ENCODE assay signal across 24 cellular contexts in the genomic region with DNA sequence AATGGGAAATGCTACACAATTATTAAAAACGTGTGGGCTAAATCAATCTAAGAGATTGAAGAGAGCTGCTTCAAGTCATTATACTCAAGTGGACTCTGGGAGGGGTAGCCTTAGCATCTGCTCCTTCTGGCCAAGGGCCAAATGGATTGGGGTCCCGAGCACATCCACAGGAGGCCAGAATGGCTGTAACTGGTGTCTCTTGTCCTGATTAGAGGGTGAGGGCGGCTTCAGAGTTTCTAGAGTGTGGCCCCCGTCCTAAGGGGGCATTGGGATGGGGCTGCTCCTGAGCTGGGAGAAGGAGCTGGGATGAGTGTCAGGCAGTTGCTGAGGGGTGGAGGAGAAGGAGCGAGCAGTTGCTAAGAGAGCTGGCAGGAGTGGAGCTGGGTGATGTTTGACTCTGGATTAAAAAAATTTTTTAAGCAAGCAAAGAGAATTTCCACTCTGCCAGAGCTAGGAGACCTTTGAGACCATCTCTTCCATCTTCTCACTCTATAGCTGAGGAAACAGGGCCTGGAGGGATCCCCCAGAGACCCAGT.
DNase-seq lines count a peak whose midpoint lies in the region; ATAC-seq, FAIRE-seq and TF ChIP-seq lines count a peak whose summit lies in the region.
"Had no signal": no experiment of that assay in that cellular context is flagged by ENCODE, and none has a peak within 500 bp of the region (broad histone marks: within the 10 kb centered on the region; RNA-seq: fewer than 3 reads in every experiment).

No MANE protein-coding gene starts in this region.

- H3K27me3 ChIP-seq in K562 (ENCODE audit: control insufficient read depth in 2 of 2, insufficient read depth in 2 of 2, low read length in 2 of 2) (no peaks in the 10 kb centered on the region; a peak in 1 of 5 replicates), MM.1S (replicated peaks; ENCODE audit: insufficient read depth, low read length) (no peaks in the 10 kb centered on the region)
- H3K27me3 ChIP-seq: BLaER1 had no signal

- POLR2A ChIA-PET in K562 (lab: Yijun Ruan, JAX) = interaction anchor here (0.6 to 1.0 kb wide), 2 partner anchors 40 to 60 kb away, joined by 3 read pairs; no protein-coding TSS in a partner anchor

- H3K4me1 Mint-ChIP-seq in activated CD8-positive, alpha-beta memory T cell treated with anti-CD3 and anti-CD28 coated beads, Interleukin-2, amount 10 ng/mL, durations not matched to agents 7 days and 5 days = no peaks in the 10 kb centered on the region
- H3K4me1 Mint-ChIP-seq: CD4-positive, alpha-beta memory T cell had no signal

- TF ChIP-seq CTCF in K562 (IDR thresholded peaks at IDR 0.05 in 2 of 3, conservative IDR thresholded peaks at IDR 0.05 in 1 of 3; ENCODE audit: insufficient read depth in 2 of 3, low read depth in 1 of 3, low read length in 3 of 3) (no peak), MM.1S (IDR thresholded peaks at IDR 0.05; ENCODE audit: low read length) (no peak)

- H3K4me3 ChIP-seq in K562 (no peak overlapping the region), MM.1S (ENCODE audit: low read length) (no peak overlapping the region)
- H3K4me3 ChIP-seq: A549, BLaER1, HAP-1 had no signal

- in situ Hi-C loops in K562 (cut with MboI) = no loop called here

- TF ChIP-seq EP300 in K562 (IDR thresholded peaks at IDR 0.05; ENCODE audit: low read length) = no peak

- H4K20me1 ChIP-seq in K562 (replicated peaks; ENCODE audit: control insufficient read depth, insufficient read depth, low read length) = no peaks in the 10 kb centered on the region
- no peaks in the 10 kb centered on the region for H4K20me1 ChIP-seq in MM.1S (ENCODE audit: insufficient read depth, low read length)
- H4K20me1 ChIP-seq: BLaER1 had no signal

- no peaks in the 10 kb centered on the region for H3K36me3 Mint-ChIP-seq in activated CD8-positive, alpha-beta memory T cell treated with anti-CD3 and anti-CD28 coated beads, Interleukin-2, amount 10 ng/mL, durations not matched to agents 7 days and 5 days

- intact Hi-C loops in K562 (cut with micrococcal nuclease) = no loop called here

- H3K27ac ChIP-seq in K562 (ENCODE audit: extremely low read depth, low read depth, low read length) = no peak overlapping the region
- no peak overlapping the region for H3K27ac ChIP-seq in MM.1S (ENCODE audit: low read length)
- H3K27ac ChIP-seq: A549, BLaER1, HL-60 had no signal

- no peaks in the 10 kb centered on the region for H3K36me3 ChIP-seq in K562 (ENCODE audit: control insufficient read depth, insufficient read depth, low read length)
- no peaks in the 10 kb centered on the region for H3K36me3 ChIP-seq in MM.1S (replicated peaks; ENCODE audit: insufficient read depth, low read length)
- H3K36me3 ChIP-seq: BLaER1, HAP-1 had no signal

- peaks cover 6% of the 10 kb centered on the region for H3K27me3 Mint-ChIP-seq in activated CD8-positive, alpha-beta memory T cell treated with anti-CD3 and anti-CD28 coated beads, Interleukin-2, amount 10 ng/mL, durations not matched to agents 7 days and 5 days
- H3K27me3 Mint-ChIP-seq: CD4-positive, alpha-beta memory T cell had no signal

- no TSS peak for BruUV-seq in K562 (replicated peaks; lab: Mats Ljungman, UMichigan)

- no peak for FAIRE-seq in K562 (lab: Jason Lieb, UNC)
- FAIRE-seq: A549, G401.6, HTR-8/SVneo had no signal

- no peaks in the 10 kb centered on the region for H3K79me2 ChIP-seq in K562 (ENCODE audit: control insufficient read depth, insufficient read depth, low read length)
- H3K79me2 ChIP-seq in MM.1S (ENCODE audit: low read length) = no peaks in the 10 kb centered on the region

- H2AFZ ChIP-seq in K562 (ENCODE audit: low read depth, low read length) (no peak overlapping the region), MM.1S (ENCODE audit: low read length) (no peak overlapping the region)

- no peak overlapping the region for H3K4me3 Mint-ChIP-seq in activated CD8-positive, alpha-beta memory T cell treated with anti-CD3 and anti-CD28 coated beads, Interleukin-2, amount 10 ng/mL, durations not matched to agents 7 days and 5 days
- H3K4me3 Mint-ChIP-seq: CD4-positive, alpha-beta memory T cell had no signal

- H3K27ac Mint-ChIP-seq in activated CD8-positive, alpha-beta memory T cell treated with anti-CD3 and anti-CD28 coated beads, Interleukin-2, amount 10 ng/mL, durations not matched to agents 7 days and 5 days = no peak overlapping the region
- H3K27ac Mint-ChIP-seq: CD4-positive, alpha-beta memory T cell had no signal

- no peak for TF ChIP-seq RAD21 in K562 (CRISPR knock-in tag; conservative IDR thresholded peaks at IDR 0.05 in 1 of 2, IDR thresholded peaks at IDR 0.05 in 1 of 2)

- H3K9me2 ChIP-seq in MM.1S (replicated peaks; ENCODE audit: insufficient read depth, low read length) = no peaks in the 10 kb centered on the region

- 0 out of 4 replicates have a peak overlapping the region, but pooled peaks of 1 of the 2 experiments have one; percentile 14 for H3K9ac ChIP-seq in K562 (ENCODE audit: insufficient read depth in 1 of 2, low read depth in 2 of 2, low read length in 2 of 2)
- no peak overlapping the region for H3K9ac ChIP-seq in MM.1S (ENCODE audit: low read length)
- H3K9ac ChIP-seq: BLaER1 had no signal

- WGBS in K562 (ENCODE audit: insufficient coverage, low coverage, missing lambda C conversion rate) = 35% methylated on average over 5 of the region's 5 CpGs

- H3K4me1 ChIP-seq in K562 (replicated peaks in 1 of 2; ENCODE audit: control insufficient read depth in 2 of 2, insufficient read depth in 2 of 2, low read length in 2 of 2) = peaks cover 0 to 19% of the 10 kb centered on the region in 2 experiments; a peak in 3 of 5 replicates
- H3K4me1 ChIP-seq in MM.1S (ENCODE audit: low read length) = no peaks in the 10 kb centered on the region
- H3K4me1 ChIP-seq: A549, BLaER1, HAP-1 had no signal

- no peaks in the 10 kb centered on the region for H3K9me1 ChIP-seq in K562 (ENCODE audit: control insufficient read depth, insufficient read depth, low read length)

- H3K9me3 ChIP-seq in K562 (replicated peaks; ENCODE audit: control insufficient read depth, insufficient read depth, low read depth, low read length) (no peaks in the 10 kb centered on the region), MM.1S (replicated peaks; ENCODE audit: insufficient read depth, low read length) (no peaks in the 10 kb centered on the region)
- H3K9me3 ChIP-seq: A549, HAP-1 had no signal

- H3F3A ChIP-seq in MM.1S (ENCODE audit: insufficient read depth, low read length) = no peaks in the 10 kb centered on the region

- DNase-seq in activated CD8-positive, alpha-beta memory T cell treated with anti-CD3 and anti-CD28 coated beads, Interleukin-2, amount 10 ng/mL, durations not matched to agents 7 days and 5 days = peak; percentile 22
- no peak for DNase-seq in activated CD8-positive, alpha-beta memory T cell treated with anti-CD3 and anti-CD28 coated beads, Interleukin-2, amount 50 U/mL, for 4 hours
- peak; percentile 65 for DNase-seq in NCI-H2227 (lab: John Stamatoyannopoulos, UW; ENCODE audit: unreplicated experiment)
- no peak for DNase-seq in K562 (ENCODE audit: extremely low read depth in 1 of 4, low spot score in 3 of 4)
- peak; percentile 29 for DNase-seq in ureter (ENCODE audit: low spot score)
- DNase-seq in MM.1S = no peak
- no peak for DNase-seq in DMS153 (lab: John Stamatoyannopoulos, UW)
- DNase-seq: Calu3; CD4-positive, alpha-beta memory T cell; IMR-90; Karpas-422; NCI-H1048; NCI-H187; NCI-H2107; NCI-H446 treated with DMSO at 0.1 percent for 48 hours; NCI-H774; T-helper 1 cell had no signal

- H3K9me3 Mint-ChIP-seq in activated CD8-positive, alpha-beta memory T cell treated with anti-CD3 and anti-CD28 coated beads, Interleukin-2, amount 10 ng/mL, durations not matched to agents 7 days and 5 days (ENCODE audit: low read depth) = peaks cover 3% of the 10 kb centered on the region

- ATAC-seq in activated CD8-positive, alpha-beta memory T cell treated with anti-CD3 and anti-CD28 coated beads, Interleukin-2, amount 10 ng/mL, durations not matched to agents 7 days and 5 days = no peak
- ATAC-seq in K562 (no peak), GM18907 (IDR thresholded peaks at IDR 0.05; ENCODE audit: unreplicated experiment) (no peak)
- ATAC-seq: A549 had no signal

- TF ChIP-seq POLR2A in K562 (conservative IDR thresholded peaks at IDR 0.05) = no peak

- H3K4me2 ChIP-seq in K562 (ENCODE audit: insufficient read depth, low read length) (no peak overlapping the region), MM.1S (ENCODE audit: low read depth, low read length) (no peak overlapping the region)
- H3K4me2 ChIP-seq: A549, BLaER1 had no signal

- CTCF ChIA-PET in activated CD8-positive, alpha-beta memory T cell treated with anti-CD3 and anti-CD28 coated beads, Interleukin-2, amount 10 ng/mL, durations not matched to agents 7 days and 5 days (lab: Charles Lee) = no interaction called here
- CTCF ChIA-PET in K562 (lab: Yijun Ruan, JAX; ENCODE audit: low intra/inter-chr PET ratio) = no interaction called here

TF ChIP-seq in K562, 482 proteins besides CTCF, POLR2A, EP300 and RAD21:
- TF ChIP-seq EGR1 (conservative IDR thresholded peaks at IDR 0.05) = no peak
- TF ChIP-seq ZNF695 (CRISPR knock-in tag; IDR thresholded peaks at IDR 0.05) = no peak
- TF ChIP-seq HSF4 (CRISPR knock-in tag; IDR thresholded peaks at IDR 0.05; ENCODE audit: borderline replicate concordance) = no peak
- TF ChIP-seq ESRRA (IDR thresholded peaks at IDR 0.05; ENCODE audit: borderline replicate concordance, low read depth) = no peak
- TF ChIP-seq HEY1 (CRISPR knock-in tag; IDR thresholded peaks at IDR 0.05; ENCODE audit: borderline replicate concordance) = no peak
- TF ChIP-seq NFIC (IDR thresholded peaks at IDR 0.05) = peak; percentile 61
- no peak for TF ChIP-seq ETV1 (tag; conservative IDR thresholded peaks at IDR 0.05; ENCODE audit: low read depth)

Comparison
In these comparisons a context has a peak if more than half of its experiments do, and no peak if none do; other contexts are left out.
1. DNase-seq: peak in activated CD8-positive, alpha-beta memory T cell treated with anti-CD3 and anti-CD28 coated beads, Interleukin-2, amount 10 ng/mL, durations not matched to agents 7 days and 5 days (single experiment), NCI-H2227 (single experiment) and ureter (single experiment); none in activated CD8-positive, alpha-beta memory T cell treated with anti-CD3 and anti-CD28 coated beads, Interleukin-2, amount 50 U/mL, for 4 hours (single experiment), K562 (0 of 4), MM.1S (single experiment) and DMS153 (single experiment).